Comparison of ENCODE assay signal across 30 cellular contexts in genomic region chr1:2516124-2516523, GRCh38. TPM values are rescaled to one million over a fixed set of nuclear protein-coding genes. Genes with fewer than 3 reads are reported as not detected.
"Had no signal": no experiment of that assay in that cellular context is flagged by ENCODE, and none has a peak within 500 bp of the region (broad histone marks: within the 10 kb centered on the region; RNA-seq: fewer than 3 reads in every experiment).

No MANE protein-coding gene starts in this region.

- H3K9me3 ChIP-seq: ovary, psoas muscle, right lobe of liver, sigmoid colon, suprapubic skin, testis, tibial artery, transverse colon, upper lobe of right lung, uterus had no signal

- ATAC-seq: naive thymus-derived CD8-positive, alpha-beta T cell; natural killer cell treated with Interleukin-12 subunit alpha and Interleukin-12 subunit beta and Interleukin-15 and Interleukin-18, amount 100 ng/mL, for 72 hours; psoas muscle; right cardiac atrium; right lobe of liver; stimulated activated effector memory CD8-positive, alpha-beta T cell treated with anti-CD3 and anti-CD28 coated beads, Interleukin-12 subunit alpha, Interleukin-12 subunit beta, amount 100 ng/mL, for 72 hours; stimulated activated naive B cell treated with anti-CD40 and anti-IgM and Interleukin-4, amounts not matched to agents 10 μg/mL and 1 μg/mL and 100 μg/mL, for 72 hours; stimulated activated naive CD8-positive, alpha-beta T cell treated with anti-CD3 and anti-CD28 coated beads, Interleukin-15, amount 100 ng/mL, for 72 hours; stimulated activated naive CD8-positive, alpha-beta T cell treated with anti-CD3 and anti-CD28 coated beads, Interleukin-15, Interleukin-2, amounts not matched to agents 100 U/mL and 50 U/mL, for 24 hours; upper lobe of right lung had no signal

- H3K36me3 ChIP-seq: ovary, uterus had no signal

- H3K9ac ChIP-seq: parathyroid adenoma had no signal

- H3K27ac ChIP-seq: ovary, parathyroid adenoma, psoas muscle, right lobe of liver, sigmoid colon, suprapubic skin, testis, tibial artery, transverse colon, upper lobe of right lung, uterus had no signal

- H2AFZ ChIP-seq: parathyroid adenoma had no signal

- H3K4me3 ChIP-seq: ovary, psoas muscle, right lobe of liver, sigmoid colon, suprapubic skin, testis, tibial artery, transverse colon, upper lobe of right lung, uterus had no signal

- FAIRE-seq: small intestine had no signal

- H3K27me3 ChIP-seq: ovary, right lobe of liver, sigmoid colon, suprapubic skin, testis, tibial artery, transverse colon, upper lobe of right lung, uterus had no signal

- H3K79me2 ChIP-seq: parathyroid adenoma had no signal

- DNase-seq: naive thymus-derived CD8-positive, alpha-beta T cell; nephron progenitor cell; occipital lobe; ovary; posterior cingulate gyrus; psoas muscle; right cardiac atrium; right lobe of liver; sigmoid colon; small intestine; stimulated activated CD4-positive, alpha-beta T cell treated with anti-CD3 and anti-CD28 coated beads, Interleukin-15, amount 100 ng/mL, for 24 hours; stimulated activated CD4-positive, alpha-beta T cell treated with anti-CD3 and anti-CD28 coated beads, Interleukin-2, amount 100 ng/mL, for 24 hours; stimulated activated CD4-positive, alpha-beta T cell treated with anti-CD3 and anti-CD28 coated beads, Interleukin-2, amount 100 ng/mL, for 48 hours; stimulated activated CD4-positive, alpha-beta T cell treated with anti-CD3 and anti-CD28 coated beads, Interleukin-4, amount 100 ng/mL, for 24 hours; stimulated activated naive B cell treated with anti-CD40 and anti-IgM and Interleukin-4, amounts not matched to agents 10 μg/mL and 1 μg/mL and 100 μg/mL, for 72 hours; stimulated activated naive CD8-positive, alpha-beta T cell treated with anti-CD3 and anti-CD28 coated beads, Interleukin-15, amount 100 ng/mL, for 72 hours; stimulated activated naive CD8-positive, alpha-beta T cell treated with anti-CD3 and anti-CD28 coated beads, Interleukin-15, Interleukin-2, amounts not matched to agents 100 U/mL and 50 U/mL, for 24 hours; substantia nigra; testis; tibial artery; transverse colon; upper lobe of right lung; uterus had no signal

- H3K4me1 ChIP-seq: parathyroid adenoma, psoas muscle, right lobe of liver, sigmoid colon, suprapubic skin, testis, tibial artery, transverse colon, upper lobe of right lung, uterus had no signal

RNA-seq across cellular contexts. Expression of gene HES5, which starts 13.9 kb away (rescaled TPM):
- total RNA-seq: natural killer cell treated with Interleukin-12 subunit alpha and Interleukin-12 subunit beta and Interleukin-15 and Interleukin-18, amount 100 ng/mL, for 72 hours; osteoblast; renal cortical epithelial cell had no signal
- polyA plus RNA-seq: naive thymus-derived CD8-positive, alpha-beta T cell had no signal

RNA-seq across cellular contexts. Expression of gene PLCH2, which starts 40.0 kb away (rescaled TPM):
- total RNA-seq: progenitor cell of endocrine pancreas had no signal
